18 cellular contexts compared by ENCODE assay signal in genomic region chr3:170458285-170458684, GRCh38. TPM values are rescaled to one million over a fixed set of nuclear protein-coding genes. Genes with fewer than 3 reads are reported as not detected.
DNase-seq lines count a peak whose midpoint lies in the region; ATAC-seq, FAIRE-seq and TF ChIP-seq lines count a peak whose summit lies in the region.
"Had no signal": no experiment of that assay in that cellular context is flagged by ENCODE, and none has a peak within 500 bp of the region (broad histone marks: within the 10 kb centered on the region; RNA-seq: fewer than 3 reads in every experiment).

No MANE protein-coding gene starts in this region.

- intact Hi-C loops in MCF 10A (cut with micrococcal nuclease) = no loop called here

- H4K5ac ChIP-seq in H9 (ENCODE audit: insufficient read length, low read depth, low read length) = no peak overlapping the region

- H2AFZ ChIP-seq in keratinocyte (ENCODE audit: control insufficient read depth, low read length) (no peak overlapping the region), H9 (ENCODE audit: low read length) (no peak overlapping the region)

- dilution Hi-C loops in keratinocyte (cut with MboI; ENCODE audit: extremely low pct_ligation_motif_present, low sequenced_read_pairs) = no loop called here

- no peak overlapping the region for H2BK120ac ChIP-seq in H9 (ENCODE audit: low read depth, low read length, poor library complexity, severe bottlenecking)

- H3K4me1 Mint-ChIP-seq in MCF 10A (ENCODE audit: insufficient read depth, unreplicated experiment) (no peaks in the 10 kb centered on the region), H9 (no peaks in the 10 kb centered on the region; a peak in 1 of 4 replicates)
- H3K4me1 Mint-ChIP-seq: CD14-positive monocyte; CD4-positive, alpha-beta memory T cell had no signal

- H4K8ac ChIP-seq in H9 (replicated peaks; ENCODE audit: insufficient read length, low read depth, low read length) = no peak overlapping the region

- 18 to 50% methylated on average over 1 to 2 of the region's 4 CpGs for WGBS in gastroesophageal sphincter (ENCODE audit: low coverage in 1 of 2), 2 donors
- WGBS in H9 (ENCODE audit: extremely low coverage, insufficient read length, low lambda C conversion rate) = no CpG with 5 or more reads among the region's 4 CpGs

- H3K27me3 Mint-ChIP-seq in MCF 10A (ENCODE audit: insufficient read depth, unreplicated experiment) (no peaks in the 10 kb centered on the region), H9 (ENCODE audit: low read depth) (no peaks in the 10 kb centered on the region; the same call in 1 of the 2 replicates)

- no peak for TF ChIP-seq POLR2A in gastroesophageal sphincter (IDR thresholded peaks at IDR 0.05)

- H3K56ac ChIP-seq in H9 (ENCODE audit: insufficient read length, low read depth, low read length) = no peak overlapping the region

- H3K79me1 ChIP-seq in H9 (ENCODE audit: insufficient read depth, low read depth, low read length, poor library complexity, severe bottlenecking) = no peaks in the 10 kb centered on the region

- peaks cover 10% of the 10 kb centered on the region for H3K4me1 ChIP-seq in keratinocyte (ENCODE audit: control insufficient read depth, extremely low read depth, insufficient read depth, low read length)
- H3K4me1 ChIP-seq in gastroesophageal sphincter = no peaks in the 10 kb centered on the region
- no peaks in the 10 kb centered on the region for H3K4me1 ChIP-seq in H9 (ENCODE audit: insufficient read depth, low read length)
- H3K4me1 ChIP-seq: BLaER1 had no signal

- H3K23ac ChIP-seq in H9 (ENCODE audit: insufficient read length, low read depth, low read length) = no peak overlapping the region

- no peaks in the 10 kb centered on the region for H3K27me3 ChIP-seq in keratinocyte (ENCODE audit: control insufficient read depth, extremely low read depth, insufficient read depth, low read length)
- H3K27me3 ChIP-seq in gastroesophageal sphincter = peaks cover 6% of the 10 kb centered on the region
- no peaks in the 10 kb centered on the region for H3K27me3 ChIP-seq in H9 (ENCODE audit: insufficient read depth, low read length)
- H3K27me3 ChIP-seq: BLaER1 had no signal

- H3K4me3 Mint-ChIP-seq in MCF 10A (ENCODE audit: unreplicated experiment) = no peak overlapping the region
- no peak overlapping the region for H3K4me3 Mint-ChIP-seq in H9
- H3K4me3 Mint-ChIP-seq: CD14-positive monocyte; CD4-positive, alpha-beta memory T cell had no signal

- H3K9ac ChIP-seq in keratinocyte (ENCODE audit: control insufficient read depth, extremely low read depth, insufficient read depth, low read length) (no peak overlapping the region), H9 (ENCODE audit: extremely low read depth, insufficient read length, low read length) (no peak overlapping the region)
- H3K9ac ChIP-seq: BLaER1 had no signal

- H3K27ac Mint-ChIP-seq in MCF 10A (ENCODE audit: low read depth, unreplicated experiment) = no peak overlapping the region
- no peak overlapping the region for H3K27ac Mint-ChIP-seq in H9
- H3K27ac Mint-ChIP-seq: CD14-positive monocyte; CD4-positive, alpha-beta memory T cell had no signal

- H3K14ac ChIP-seq in H9 (ENCODE audit: insufficient read depth, low read length) = no peak overlapping the region

- H3K27ac ChIP-seq in epithelial cell of prostate = no peak overlapping the region
- no peak overlapping the region for H3K27ac ChIP-seq in keratinocyte (ENCODE audit: control insufficient read depth, insufficient read depth, low read length)
- H3K27ac ChIP-seq in gastroesophageal sphincter = no peak overlapping the region
- no peak overlapping the region for H3K27ac ChIP-seq in H9 (ENCODE audit: insufficient read length, low read depth, low read length)
- H3K27ac ChIP-seq: BLaER1 had no signal

- no peak overlapping the region for H2BK20ac ChIP-seq in H9 (ENCODE audit: low read depth, low read length, poor library complexity, severe bottlenecking)

- DNase-seq in HPDE6-E6E7 (ENCODE audit: extremely low spot score) (peak; percentile 29), MCF 10A (ENCODE audit: unreplicated experiment) (peak; percentile 30), epithelial cell of prostate (ENCODE audit: low read depth, low spot score) (peak; percentile 58), keratinocyte (ENCODE audit: low read depth, low spot score) (no peak), H9 (no peak)
- no peak for DNase-seq in stimulated activated CD4-positive, alpha-beta T cell treated with anti-CD3 and anti-CD28 coated beads, Interleukin-12 subunit alpha, Interleukin-12 subunit beta, amount 100 ng/mL, for 4 hours
- DNase-seq in activated naive CD4-positive, alpha-beta T cell treated with Interleukin-2 at 50 U/mL for 16 hours = no peak
- DNase-seq: 8988T; CD4-positive, alpha-beta memory T cell; DMS79 treated with DMSO at 0.1 percent for 48 hours; GF-D8 had no signal

- no peaks in the 10 kb centered on the region for H3K9me1 ChIP-seq in keratinocyte (ENCODE audit: control insufficient read depth, extremely low read depth, insufficient read depth, low read length)

- H3K4me2 ChIP-seq in keratinocyte (ENCODE audit: control insufficient read depth, extremely low read depth, insufficient read depth, low read depth, low read length) (peak overlapping the region; percentile 1), H9 (ENCODE audit: insufficient read depth, insufficient read length, low read length) (no peak overlapping the region)
- H3K4me2 ChIP-seq: BLaER1 had no signal

- POLR2A ChIA-PET in MCF 10A (lab: Yijun Ruan, JAX) = interaction anchor here (0.7 to 1.1 kb wide), 4 partner anchors 11 to 26 kb away, joined by 3 to 4 read pairs (median 4); no protein-coding TSS in a partner anchor

- H3T11ph ChIP-seq in H9 (ENCODE audit: low read length) = no peak overlapping the region

- no peak overlapping the region for H2BK15ac ChIP-seq in H9 (ENCODE audit: low read depth, low read length)

- H3K9me3 ChIP-seq in keratinocyte (ENCODE audit: control insufficient read depth, low read depth, low read length) (no peaks in the 10 kb centered on the region), gastroesophageal sphincter (no peaks in the 10 kb centered on the region), H9 (ENCODE audit: control insufficient read depth, low read depth, low read length) (no peaks in the 10 kb centered on the region)
- H3K9me3 ChIP-seq: BLaER1, HAP-1 had no signal

- no peak overlapping the region for H3K18ac ChIP-seq in H9 (ENCODE audit: insufficient read length, low read depth, low read length)

- no peaks in the 10 kb centered on the region for H3K36me3 Mint-ChIP-seq in MCF 10A (ENCODE audit: insufficient read depth, unreplicated experiment)
- H3K36me3 Mint-ChIP-seq in H9 (ENCODE audit: insufficient read depth in 1 of 3, low read depth in 3 of 3) = no peaks in the 10 kb centered on the region
- H3K36me3 Mint-ChIP-seq: CD14-positive monocyte; CD4-positive, alpha-beta memory T cell had no signal

- no peak overlapping the region for H3K4ac ChIP-seq in H9 (ENCODE audit: low read depth, low read length)

- H3K23me2 ChIP-seq in H9 (ENCODE audit: insufficient read length, low read depth, low read length, poor library complexity, severe bottlenecking) = no peaks in the 10 kb centered on the region

- BruUV-seq in MCF 10A (replicated peaks; lab: Mats Ljungman, UMichigan) = no TSS peak

- no peak for ATAC-seq in gastroesophageal sphincter

- H2AK5ac ChIP-seq in H9 (ENCODE audit: insufficient read length, low read length) = no peak overlapping the region

- no peaks in the 10 kb centered on the region for H3K9me3 Mint-ChIP-seq in MCF 10A (ENCODE audit: unreplicated experiment)
- no peaks in the 10 kb centered on the region for H3K9me3 Mint-ChIP-seq in H9

- no peak for TF ChIP-seq EP300 in gastroesophageal sphincter (IDR thresholded peaks at IDR 0.05)

- FAIRE-seq in keratinocyte (lab: Jason Lieb, UNC) = peak; percentile 89
- FAIRE-seq: H1 had no signal

- H3K4me3 ChIP-seq in keratinocyte (ENCODE audit: control insufficient read depth in 2 of 3, extremely low read depth in 1 of 3, insufficient read depth in 2 of 3, low read depth in 1 of 3, low read length in 3 of 3) = no peak overlapping the region
- H3K4me3 ChIP-seq in gastroesophageal sphincter = no peak overlapping the region
- H3K4me3 ChIP-seq: BLaER1, HAP-1 had no signal

- H4K91ac ChIP-seq in H9 (ENCODE audit: insufficient read length, low read depth, low read length) = no peak overlapping the region

- H2BK12ac ChIP-seq in H9 (ENCODE audit: insufficient read length, low read depth, low read length) = no peak overlapping the region

- no peaks in the 10 kb centered on the region for H4K20me1 ChIP-seq in keratinocyte (ENCODE audit: control insufficient read depth, extremely low read depth, insufficient read depth, low read length)
- no peaks in the 10 kb centered on the region for H4K20me1 ChIP-seq in H9 (ENCODE audit: control insufficient read depth, insufficient read depth, insufficient read length)
- H4K20me1 ChIP-seq: BLaER1 had no signal

- H3K36me3 ChIP-seq in keratinocyte (ENCODE audit: control insufficient read depth in 2 of 2, extremely low read depth in 1 of 2, insufficient read depth in 2 of 2, low read length in 2 of 2) (no peaks in the 10 kb centered on the region), gastroesophageal sphincter (no peaks in the 10 kb centered on the region)
- H3K36me3 ChIP-seq: BLaER1, HAP-1 had no signal

- no peaks in the 10 kb centered on the region for H3K79me2 ChIP-seq in keratinocyte (ENCODE audit: control insufficient read depth, insufficient read depth, low read length)
- no peaks in the 10 kb centered on the region for H3K79me2 ChIP-seq in H9 (ENCODE audit: insufficient read depth, low read length)

- CTCF ChIA-PET in MCF 10A (lab: Yijun Ruan, JAX) = interaction anchor here (0.6 to 1.5 kb wide), 4 partner anchors 20 to 395 kb away, joined by 3 to 8 read pairs (median 5); no protein-coding TSS in a partner anchor

- no peak overlapping the region for H2BK5ac ChIP-seq in H9 (ENCODE audit: insufficient read length, low read length)

- no peak for TF ChIP-seq CTCF in MCF 10A (IDR thresholded peaks at IDR 0.05; ENCODE audit: unreplicated experiment)
- no peak for TF ChIP-seq CTCF in keratinocyte (optimal IDR thresholded peaks at IDR 0.05 in 1 of 3, IDR thresholded peaks at IDR 0.05 in 1 of 3, conservative IDR thresholded peaks at IDR 0.05 in 1 of 3; ENCODE audit: extremely low read depth in 1 of 3, insufficient read depth in 2 of 3, low read length in 3 of 3)
- no peak for TF ChIP-seq CTCF in gastroesophageal sphincter (IDR thresholded peaks at IDR 0.05)
- no peak for TF ChIP-seq CTCF in H9 (conservative IDR thresholded peaks at IDR 0.05)

RNA-seq across cellular contexts. Expression of gene CLDN11, which starts 39.6 kb away (rescaled TPM):
- total RNA-seq in MCF 10A (2022) (not detected in 2 replicates), gastroesophageal sphincter (1 to 10 TPM; 1.4 to 7.7 (median 2.5) TPM), H9 (2021) (1.7 and 2.4 TPM in 2 replicates)
- polyA plus RNA-seq in keratinocyte = 0.12 to 0.23 TPM (median 0.14 TPM) in 3 replicates
- polyA plus RNA-seq in keratinocyte (2011; ENCODE audit: low read depth) = not detected
- 0.08 and 0.12 TPM in 2 replicates for polyA plus RNA-seq in keratinocyte (2011; cell fraction: cytosol; rRNA removed)
- 0.23 and 0.40 TPM in 2 replicates for polyA plus RNA-seq in keratinocyte (2011; cell fraction: nucleus; rRNA removed)
- polyA plus RNA-seq in keratinocyte (2012; ENCODE audit: low replicate concordance) = 0.10 and 0.28 TPM in 2 replicates
- polyA minus RNA-seq in keratinocyte = 0.16 to 2.6 TPM in 2 of 3 replicates, not detected in the other
- polyA minus RNA-seq in keratinocyte (2011; cell fraction: cytosol; rRNA and poly(A)+ RNA removed) = not detected
- polyA minus RNA-seq in keratinocyte (2011; cell fraction: nucleus; rRNA and poly(A)+ RNA removed) = not detected in 2 replicates
- total RNA-seq: A673, HT1080 had no signal
- polyA plus RNA-seq: CD14-positive monocyte; CD4-positive, alpha-beta memory T cell had no signal

Comparison
In these comparisons a context has a peak if more than half of its experiments do, and no peak if none do; other contexts are left out.
1. DNase-seq: peak in HPDE6-E6E7 (single experiment), MCF 10A (single experiment) and epithelial cell of prostate (single experiment); none in keratinocyte (single experiment), stimulated activated CD4-positive, alpha-beta T cell treated with anti-CD3 and anti-CD28 coated beads, Interleukin-12 subunit alpha, Interleukin-12 subunit beta, amount 100 ng/mL, for 4 hours (single experiment), H9 (single experiment) and activated naive CD4-positive, alpha-beta T cell treated with Interleukin-2 at 50 U/mL for 16 hours (single experiment).